9 cellular contexts compared by ENCODE assay signal in the genomic region with DNA sequence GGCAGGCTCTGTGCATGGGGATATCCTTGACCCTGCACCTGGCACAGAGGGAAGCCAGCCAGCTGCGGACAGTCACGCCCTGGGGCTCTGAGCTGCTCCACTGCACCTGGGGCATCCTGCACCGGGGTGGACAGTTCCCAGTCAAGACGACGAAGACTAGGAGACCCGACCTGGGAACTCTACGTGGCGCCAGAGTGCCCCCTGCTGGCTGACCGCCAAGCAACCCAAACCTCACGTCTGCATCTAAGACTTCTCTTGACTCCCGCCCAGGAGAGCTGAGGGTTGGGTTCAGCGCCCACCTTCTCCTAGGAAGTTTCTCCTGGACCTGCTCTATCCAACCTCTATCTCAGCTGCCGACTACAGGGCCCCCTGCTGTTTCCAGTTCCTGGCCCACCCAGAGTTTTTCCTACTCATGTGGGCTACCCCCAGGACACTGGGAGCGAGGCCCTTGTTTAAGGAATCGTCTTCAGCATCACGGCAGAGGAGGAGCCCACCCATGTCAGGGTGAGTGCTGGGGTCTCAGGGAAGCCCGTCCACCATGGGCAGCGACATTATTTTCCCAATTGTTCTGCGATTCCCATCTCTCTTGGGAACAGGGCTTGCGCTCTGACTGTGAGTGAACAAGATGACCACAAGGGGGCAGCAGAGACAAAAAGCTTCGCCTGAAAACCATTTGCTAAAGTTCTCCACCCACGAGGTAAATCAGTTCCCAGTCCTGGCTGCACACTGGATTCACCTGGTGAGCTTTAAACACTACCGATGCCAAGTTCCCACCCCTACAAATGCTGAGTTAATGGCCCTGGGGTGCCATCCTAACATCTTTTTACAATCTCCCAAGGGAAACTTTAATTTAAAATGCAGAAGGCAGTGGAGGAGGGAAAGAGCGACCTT. TPM values are rescaled to one million over a fixed set of nuclear protein-coding genes. Genes with fewer than 3 reads are reported as not detected.
DNase-seq lines count a peak whose midpoint lies in the region; ATAC-seq and TF ChIP-seq lines count a peak whose summit lies in the region.
"Had no signal": no experiment of that assay in that cellular context is flagged by ENCODE, and none has a peak within 500 bp of the region (broad histone marks: within the 10 kb centered on the region; RNA-seq: fewer than 3 reads in every experiment).

No MANE protein-coding gene starts in this region.

- TF ChIP-seq CTCF in epithelial cell of proximal tubule (conservative IDR thresholded peaks at IDR 0.05; ENCODE audit: low read depth, low read length): peak; percentile 81

- DNase-seq in GM04504 (ENCODE audit: low read depth) (peak; percentile 37), HS-5 (ENCODE audit: low read depth) (peak; percentile 38), NOMO-1 treated with DMSO at 0.1 percent for 48 hours (lab: John Stamatoyannopoulos, UW; ENCODE audit: unreplicated experiment) (peak; percentile 54), epithelial cell of proximal tubule (ENCODE audit: low read depth) (peak; percentile 29), midbrain (lab: John Stamatoyannopoulos, UW) (peak; percentile 74)
- peak; percentile 28 for DNase-seq in activated CD8-positive, alpha-beta memory T cell treated with anti-CD3 and anti-CD28 coated beads, Interleukin-2, amount 50 U/mL, for 24 hours (ENCODE audit: extremely low read depth)
- DNase-seq in stimulated activated CD8-positive, alpha-beta memory T cell treated with anti-CD3 and anti-CD28 coated beads, Interleukin-4, amount 100 ng/mL, for 4 hours (ENCODE audit: low read depth in 2 of 2, low spot score in 1 of 2): peak; percentile 24 to 46

- H3K4me3 ChIP-seq in epithelial cell of proximal tubule (ENCODE audit: low read depth, low read length): no peak overlapping the region
- H3K4me3 ChIP-seq: skin epidermis had no signal

- ATAC-seq in GM18519 (IDR thresholded peaks at IDR 0.05; ENCODE audit: low FRiP score, unreplicated experiment): no peak

RNA-seq across cellular contexts. Expression of a gene that starts 29.3 kb away (rescaled TPM):
- total RNA-seq in epithelial cell of proximal tubule: not detected in 2 replicates

RNA-seq across cellular contexts. Expression of a gene that starts 49.5 kb away (rescaled TPM):
- total RNA-seq in epithelial cell of proximal tubule: 4.7 and 5.9 TPM in 2 replicates

RNA-seq across cellular contexts. Expression of a gene that starts 54.0 kb away (rescaled TPM):
- 0.12 and 5.6 TPM in 2 replicates for total RNA-seq in epithelial cell of proximal tubule
